ENCODE assay signal across 21 cellular contexts in the genomic region with DNA sequence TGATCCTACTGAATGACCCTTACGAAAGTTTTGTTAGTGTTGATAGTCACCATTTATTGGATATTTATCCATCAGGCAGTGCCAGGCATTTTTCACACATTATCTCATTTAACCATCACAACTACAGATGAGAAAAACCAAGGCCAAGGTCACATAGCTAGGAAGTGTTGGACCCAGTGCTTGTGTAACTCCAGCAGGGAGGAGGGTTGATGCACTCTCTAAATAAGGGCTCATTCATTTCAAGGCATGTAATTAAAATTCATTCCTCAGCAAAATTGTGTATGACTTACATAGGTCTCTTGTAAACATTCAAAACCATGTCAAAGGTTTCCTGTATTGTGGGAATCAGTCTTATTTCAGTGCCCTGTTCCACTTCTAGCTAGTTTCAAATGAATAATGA.
"Had no signal": no experiment of that assay in that cellular context is flagged by ENCODE, and none has a peak within 500 bp of the region (broad histone marks: within the 10 kb centered on the region; RNA-seq: fewer than 3 reads in every experiment).

No MANE protein-coding gene starts in this region.

- H3K4me3 ChIP-seq: dorsolateral prefrontal cortex, heart left ventricle, ovary, right atrium auricular region, smooth muscle cell, suprapubic skin, thyroid gland, upper lobe of right lung, vagina had no signal

- H3K9me3 ChIP-seq: heart left ventricle, ovary, right atrium auricular region, suprapubic skin, thyroid gland, upper lobe of right lung, vagina had no signal

- ATAC-seq: heart left ventricle; left lobe of liver; natural killer cell; stimulated activated naive CD8-positive, alpha-beta T cell treated with anti-CD3 and anti-CD28 coated beads, Interleukin-15, Interleukin-2, amounts not matched to agents 100 U/mL and 50 U/mL, for 24 hours; upper lobe of right lung had no signal

- H3K36me3 ChIP-seq: heart left ventricle, ovary, right atrium auricular region, suprapubic skin, thyroid gland, upper lobe of right lung, vagina had no signal

- DNase-seq: cortex of kidney; dorsolateral prefrontal cortex; effector CD8-positive, alpha-beta T cell; heart left ventricle; hypothalamus; kidney glomerular epithelial cell; mammary epithelial cell; natural killer cell; nucleus accumbens; ovary; stimulated activated CD4-positive, alpha-beta T cell treated with anti-CD3 and anti-CD28 coated beads, Interleukin-2, amount 100 ng/mL, for 48 hours; stimulated activated naive CD8-positive, alpha-beta T cell treated with anti-CD3 and anti-CD28 coated beads, Interleukin-15, Interleukin-2, amounts not matched to agents 100 U/mL and 50 U/mL, for 24 hours; thyroid gland; upper lobe of right lung had no signal

- H3K27me3 ChIP-seq: ovary, right atrium auricular region, thyroid gland, upper lobe of right lung, vagina had no signal

- H3K27ac ChIP-seq: dorsolateral prefrontal cortex, heart left ventricle, ovary, right atrium auricular region, suprapubic skin, thyroid gland, upper lobe of right lung, vagina had no signal

- FAIRE-seq: frontal cortex, islet of Langerhans had no signal

- H3K4me1 ChIP-seq: suprapubic skin, thyroid gland, upper lobe of right lung, vagina had no signal

- H3K4me2 ChIP-seq: smooth muscle cell had no signal
